13 cellular contexts compared by ENCODE assay signal in the genomic region with DNA sequence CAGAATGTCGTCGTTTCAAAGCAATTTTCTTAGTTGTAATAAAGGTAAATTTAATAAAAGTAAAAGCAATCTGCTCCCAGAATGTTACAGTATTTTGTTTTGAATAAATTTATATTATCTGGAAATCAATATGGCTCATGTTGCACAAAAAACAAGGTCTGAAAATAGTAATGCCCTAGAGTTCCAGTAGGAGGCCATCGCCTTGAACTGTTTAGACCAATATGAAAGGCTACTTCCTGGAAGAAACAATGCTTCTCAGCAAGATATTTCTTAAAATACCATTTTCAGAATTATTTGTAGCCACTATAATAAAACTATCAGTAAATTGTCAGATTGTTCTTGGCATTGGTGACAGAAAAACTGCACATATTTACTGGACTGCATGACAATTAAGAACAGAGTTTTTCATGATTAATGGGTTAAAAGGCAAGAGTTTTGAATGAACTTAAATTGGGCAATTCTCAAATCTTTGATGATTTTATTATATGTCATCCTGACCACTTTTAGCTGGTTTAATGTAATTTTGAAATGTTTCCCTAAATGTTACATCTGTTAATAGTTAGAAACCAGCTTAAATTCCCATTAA.
DNase-seq lines count a peak whose midpoint lies in the region; ATAC-seq and TF ChIP-seq lines count a peak whose summit lies in the region.
"Had no signal": no experiment of that assay in that cellular context is flagged by ENCODE, and none has a peak within 500 bp of the region (broad histone marks: within the 10 kb centered on the region; RNA-seq: fewer than 3 reads in every experiment).

No MANE protein-coding gene starts in this region.

- DNase-seq in left ventricle myocardium inferior (no peak), heart right ventricle (no peak), OCI-M1 (lab: John Stamatoyannopoulos, UW) (peak; percentile 0), epithelial cell of proximal tubule (ENCODE audit: low read depth) (no peak), testis (no peak)
- no peak for DNase-seq in activated naive CD4-positive, alpha-beta T cell treated with anti-CD3 and anti-CD28 coated beads for 36 hours
- DNase-seq in activated CD4-positive, alpha-beta T cell treated with anti-CD3 and anti-CD28 coated beads for 48 hours: no peak
- DNase-seq: esophagus squamous epithelium, NCI-H524 treated with DMSO at 0.1 percent for 48 hours, spleen had no signal

- H3K27me3 ChIP-seq in left ventricle myocardium inferior (ENCODE audit: low read depth): no peaks in the 10 kb centered on the region
- no peaks in the 10 kb centered on the region for H3K27me3 ChIP-seq in heart right ventricle
- no peaks in the 10 kb centered on the region for H3K27me3 ChIP-seq in testis
- H3K27me3 ChIP-seq: esophagus squamous epithelium, spleen had no signal

- intact Hi-C loops in left ventricle myocardium inferior (cut with micrococcal nuclease): no loop called here
- intact Hi-C loops in heart right ventricle (cut with DNase I): no loop called here
- intact Hi-C loops in testis (cut with DNase I; ENCODE audit: low total_unique reads): no loop called here
- intact Hi-C loops in activated naive CD4-positive, alpha-beta T cell treated with anti-CD3 and anti-CD28 coated beads for 36 hours (cut with micrococcal nuclease): no loop called here

- H3K4me1 Mint-ChIP-seq in activated naive CD4-positive, alpha-beta T cell treated with anti-CD3 and anti-CD28 coated beads for 36 hours (ENCODE audit: low read depth): no peaks in the 10 kb centered on the region

- H3K36me3 ChIP-seq in left ventricle myocardium inferior (no peaks in the 10 kb centered on the region), heart right ventricle (no peaks in the 10 kb centered on the region), testis (ENCODE audit: low read depth, missing control alignments) (no peaks in the 10 kb centered on the region)
- H3K36me3 ChIP-seq: esophagus squamous epithelium had no signal

- 96 to 99% methylated on average over 3 of the region's 3 CpGs for WGBS in heart right ventricle, 2 donors
- WGBS in testis, 2 donors: 92 to 95% methylated on average over 3 of the region's 3 CpGs

- peaks cover 13% of the 10 kb centered on the region for H3K4me1 ChIP-seq in left ventricle myocardium inferior
- peaks cover 0 to 15% (median 7%) of the 10 kb centered on the region in 9 donors for H3K4me1 ChIP-seq in heart right ventricle
- no peaks in the 10 kb centered on the region for H3K4me1 ChIP-seq in testis
- H3K4me1 ChIP-seq: esophagus squamous epithelium had no signal

- H3K27ac Mint-ChIP-seq in activated naive CD4-positive, alpha-beta T cell treated with anti-CD3 and anti-CD28 coated beads for 36 hours: no peak overlapping the region
- H3K27ac Mint-ChIP-seq: brain had no signal

- H3K4me3 ChIP-seq in left ventricle myocardium inferior: no peak overlapping the region
- H3K4me3 ChIP-seq in heart right ventricle: no peak overlapping the region
- H3K4me3 ChIP-seq in epithelial cell of proximal tubule (ENCODE audit: low read depth, low read length): no peak overlapping the region
- H3K4me3 ChIP-seq in testis: no peak overlapping the region
- H3K4me3 ChIP-seq: esophagus squamous epithelium, spleen had no signal

- no peak overlapping the region for H3K27ac ChIP-seq in left ventricle myocardium inferior (replicated peaks)
- no peak overlapping the region for H3K27ac ChIP-seq in heart right ventricle
- H3K27ac ChIP-seq in testis: no peak overlapping the region
- H3K27ac ChIP-seq: esophagus squamous epithelium, spleen had no signal

- no peak for TF ChIP-seq POLR2A in testis (IDR thresholded peaks at IDR 0.05)

- no peaks in the 10 kb centered on the region for H3K27me3 Mint-ChIP-seq in activated naive CD4-positive, alpha-beta T cell treated with anti-CD3 and anti-CD28 coated beads for 36 hours (ENCODE audit: low read depth)
- H3K27me3 Mint-ChIP-seq: brain had no signal

- H3K9me3 Mint-ChIP-seq in activated naive CD4-positive, alpha-beta T cell treated with anti-CD3 and anti-CD28 coated beads for 36 hours: no peaks in the 10 kb centered on the region

- ATAC-seq in heart right ventricle (no peak), HG03571 (IDR thresholded peaks at IDR 0.05; ENCODE audit: unreplicated experiment) (no peak)
- ATAC-seq: activated CD4-positive, CD25-positive, alpha-beta regulatory T cell treated with anti-CD3 and anti-CD28 coated beads, Interleukin-2, amount 50 U/mL, for 24 hours had no signal

- CTCF ChIA-PET in activated naive CD4-positive, alpha-beta T cell treated with anti-CD3 and anti-CD28 coated beads for 36 hours (lab: Charles Lee): interaction anchor here (0.6 to 0.8 kb wide), 2 partner anchors 101 to 650 kb away, joined by 3 to 4 read pairs; no protein-coding TSS in a partner anchor

- TF ChIP-seq CTCF in left ventricle myocardium inferior (IDR thresholded peaks at IDR 0.05; ENCODE audit: borderline replicate concordance): peak; percentile 12
- TF ChIP-seq CTCF in heart right ventricle (IDR thresholded peaks at IDR 0.05): peak in 1 of 9 donors; percentile 10
- peak; percentile 42 for TF ChIP-seq CTCF in epithelial cell of proximal tubule (conservative IDR thresholded peaks at IDR 0.05; ENCODE audit: low read depth, low read length)
- TF ChIP-seq CTCF in testis (IDR thresholded peaks at IDR 0.05): peak in 2 of 3 experiments; percentile 16 to 18

- H3K36me3 Mint-ChIP-seq in activated naive CD4-positive, alpha-beta T cell treated with anti-CD3 and anti-CD28 coated beads for 36 hours (ENCODE audit: low read depth): peaks cover 54% of the 10 kb centered on the region

- no peak overlapping the region for H3K4me3 Mint-ChIP-seq in activated naive CD4-positive, alpha-beta T cell treated with anti-CD3 and anti-CD28 coated beads for 36 hours
- H3K4me3 Mint-ChIP-seq: brain had no signal

- H3K9me3 ChIP-seq in left ventricle myocardium inferior (replicated peaks): no peaks in the 10 kb centered on the region
- no peaks in the 10 kb centered on the region for H3K9me3 ChIP-seq in heart right ventricle
- H3K9me3 ChIP-seq in testis: no peaks in the 10 kb centered on the region
- H3K9me3 ChIP-seq: esophagus squamous epithelium, spleen had no signal
